2 cellular contexts compared by ENCODE assay signal in genomic region chr14:34120185-34120977, GRCh38.
TF ChIP-seq lines count a peak whose summit lies in the region.

No MANE protein-coding gene starts in this region.

TF ChIP-seq in HEK293, 187 proteins besides CTCF, POLR2A, EP300 and RAD21 (continued from another document):
- TF ChIP-seq ZFHX2 (tag by site-specific recombination; conservative IDR thresholded peaks at IDR 0.05) (no peak), KLF17 (tag by site-specific recombination; IDR thresholded peaks at IDR 0.05) (no peak)

TF ChIP-seq in H1, 55 proteins besides CTCF, POLR2A, EP300 and RAD21 (continued from another document):
- TF ChIP-seq HDAC6 (IDR thresholded peaks at IDR 0.05; ENCODE audit: low read depth, low read length) = no peak
- TF ChIP-seq CHD2 (IDR thresholded peaks at IDR 0.05; ENCODE audit: low read length) = no peak
- no peak for TF ChIP-seq YY1 (IDR thresholded peaks at IDR 0.05; ENCODE audit: low read depth, low read length)
- TF ChIP-seq GABPA (IDR thresholded peaks at IDR 0.05; ENCODE audit: borderline replicate concordance, insufficient read depth, low read length) = no peak
- TF ChIP-seq CREB1 (IDR thresholded peaks at IDR 0.05) = no peak
- TF ChIP-seq BRCA1 (IDR thresholded peaks at IDR 0.05; ENCODE audit: low read depth, low read length) = no peak
- TF ChIP-seq RXRA (IDR thresholded peaks at IDR 0.05; ENCODE audit: insufficient read depth, low read depth, low read length) = no peak
- no peak for TF ChIP-seq EZH2 (IDR thresholded peaks at IDR 0.05; ENCODE audit: low read depth, low read length, severe bottlenecking)
- no peak for TF ChIP-seq CHD1 (IDR thresholded peaks at IDR 0.05; ENCODE audit: low read depth, low read length)
- TF ChIP-seq NRF1 (IDR thresholded peaks at IDR 0.05; ENCODE audit: low read depth, low read length) = no peak
- TF ChIP-seq CHD7 (IDR thresholded peaks at IDR 0.05; ENCODE audit: insufficient replicate concordance, low read length) = no peak
- no peak for TF ChIP-seq SIN3A (conservative IDR thresholded peaks at IDR 0.05 in 1 of 2, IDR thresholded peaks at IDR 0.05 in 1 of 2; ENCODE audit: low read depth in 1 of 2, low read length in 2 of 2)
- no peak for TF ChIP-seq ATF2 (IDR thresholded peaks at IDR 0.05; ENCODE audit: low read length)
- TF ChIP-seq PHF8 (conservative IDR thresholded peaks at IDR 0.05; ENCODE audit: low read depth, low read length) = no peak
TF ChIP-seq in H1: peak in this region for 0.
